Comparison of ENCODE assay signal across 14 cellular contexts in genomic region chr7:24966802-24967201, GRCh38. TPM values are rescaled to one million over a fixed set of nuclear protein-coding genes. Genes with fewer than 3 reads are reported as not detected.
A peak's percentile ranks its signal among the peaks of the same experiment; 100 is the strongest.
DNase-seq lines count a peak whose midpoint lies in the region; ATAC-seq and TF ChIP-seq lines count a peak whose summit lies in the region.
"Had no signal": no experiment of that assay in that cellular context is flagged by ENCODE, and none has a peak within 500 bp of the region (broad histone marks: within the 10 kb centered on the region; RNA-seq: fewer than 3 reads in every experiment).

No MANE protein-coding gene starts in this region.

- H3K27me3 ChIP-seq in fibroblast of lung (ENCODE audit: control insufficient read depth, insufficient read depth, low read length): no peaks in the 10 kb centered on the region

- peaks cover 19% of the 10 kb centered on the region for H3K4me1 ChIP-seq in fibroblast of lung (ENCODE audit: control insufficient read depth, extremely low read depth, insufficient read depth, low read length)

- H4K20me1 ChIP-seq in fibroblast of lung (ENCODE audit: control insufficient read depth, extremely low read depth, insufficient read depth, low read length): no peaks in the 10 kb centered on the region

- no peaks in the 10 kb centered on the region for H3K9me3 ChIP-seq in fibroblast of lung (ENCODE audit: control insufficient read depth, insufficient read depth, low read depth, low read length)

- no peak overlapping the region for H3K4me3 ChIP-seq in fibroblast of lung (replicated peaks in 1 of 4; ENCODE audit: control extremely low read depth in 1 of 4, insufficient read depth in 1 of 4, low read depth in 3 of 4, low read length in 4 of 4)

- no peak for TF ChIP-seq CTCF in 22Rv1 (IDR thresholded peaks at IDR 0.05)
- TF ChIP-seq CTCF in WTC11 (IDR thresholded peaks at IDR 0.05): no peak
- TF ChIP-seq CTCF in fibroblast of lung (conservative IDR thresholded peaks at IDR 0.05 in 1 of 2, IDR thresholded peaks at IDR 0.05 in 1 of 2; ENCODE audit: low read depth in 1 of 2, low read length in 2 of 2): no peak

- no peaks in the 10 kb centered on the region for H3K36me3 ChIP-seq in fibroblast of lung (ENCODE audit: control insufficient read depth, insufficient read depth, low read length)

- H3K4me1 Mint-ChIP-seq in WTC11: peaks cover 45% of the 10 kb centered on the region

- no peaks in the 10 kb centered on the region for H3K36me3 Mint-ChIP-seq in WTC11

- ATAC-seq in WTC11: no peak
- no peak for ATAC-seq in HG03342 (IDR thresholded peaks at IDR 0.05; ENCODE audit: unreplicated experiment)

- 0 out of 2 replicates have a peak overlapping the region, but pooled peaks have one; percentile 27 for H3K27ac Mint-ChIP-seq in WTC11

- peak; percentile 41 for DNase-seq in ELR (ENCODE audit: low read depth)
- no peak for DNase-seq in WTC11 (ENCODE audit: low spot score)
- peak; percentile 36 to 51 for DNase-seq in fibroblast of lung (ENCODE audit: low read depth in 2 of 2)
- DNase-seq in COLO668 (lab: John Stamatoyannopoulos, UW; ENCODE audit: unreplicated experiment): no peak
- DNase-seq in retina: no peak
- no peak for DNase-seq in DMS114 treated with DMSO at 0.1 percent for 48 hours (lab: John Stamatoyannopoulos, UW; ENCODE audit: unreplicated experiment)
- DNase-seq: amniotic stem cell; foreskin melanocyte; GF-D8; NCI-H1092 treated with DMSO at 0.1 percent for 48 hours; NCI-H2227 treated with DMSO at 0.1 percent for 48 hours; stimulated activated CD4-positive, alpha-beta T cell treated with anti-CD3 and anti-CD28 coated beads, Interleukin-4, amount 100 ng/mL, for 24 hours had no signal

- no peaks in the 10 kb centered on the region for H3K27me3 Mint-ChIP-seq in WTC11 (ENCODE audit: low read depth)

- H3K4me2 ChIP-seq in fibroblast of lung (ENCODE audit: extremely low read depth, insufficient read depth, low read length): no peak overlapping the region

- POLR2A ChIA-PET in WTC11 (lab: Charles Lee): no interaction called here

- H3K9me3 Mint-ChIP-seq in WTC11: no peaks in the 10 kb centered on the region

- H3K4me3 Mint-ChIP-seq in WTC11: no peak overlapping the region

- no peak overlapping the region for H3K9ac ChIP-seq in fibroblast of lung (ENCODE audit: insufficient read depth, low read length)

- CTCF ChIA-PET in WTC11 (lab: Charles Lee): interaction anchor here (1.2 kb wide), 1 partner anchor 13 kb away, joined by 3 read pairs; the partner anchor contains the start of gene OSBPL3

- H3K27ac ChIP-seq in 22Rv1: peak overlapping the region; percentile 44
- no peak overlapping the region for H3K27ac ChIP-seq in fibroblast of lung (ENCODE audit: insufficient read depth, low read length)

- no peak overlapping the region for H2AFZ ChIP-seq in fibroblast of lung (ENCODE audit: low read length)

- peaks cover 85% of the 10 kb centered on the region for H3K79me2 ChIP-seq in fibroblast of lung (ENCODE audit: control insufficient read depth, insufficient read depth, low read length)

TF ChIP-seq in WTC11, 78 proteins besides CTCF, POLR2A, EP300 and RAD21:
- no peak for TF ChIP-seq MLX (CRISPR knock-in tag; IDR thresholded peaks at IDR 0.05)
- no peak for TF ChIP-seq ZBTB43 (CRISPR knock-in tag; IDR thresholded peaks at IDR 0.05)
- TF ChIP-seq FOXK1 (CRISPR knock-in tag; IDR thresholded peaks at IDR 0.05): no peak
- TF ChIP-seq GTF2I (CRISPR knock-in tag; conservative IDR thresholded peaks at IDR 0.05): no peak
- TF ChIP-seq NR1H2 (CRISPR knock-in tag; IDR thresholded peaks at IDR 0.05): no peak
- no peak for TF ChIP-seq USF2 (CRISPR knock-in tag; IDR thresholded peaks at IDR 0.05)
- TF ChIP-seq ZNF423 (CRISPR knock-in tag; IDR thresholded peaks at IDR 0.05): no peak
- no peak for TF ChIP-seq HMGA2 (CRISPR knock-in tag; IDR thresholded peaks at IDR 0.05)
- no peak for TF ChIP-seq CDX4 (CRISPR knock-in tag; IDR thresholded peaks at IDR 0.05; ENCODE audit: borderline replicate concordance)
- no peak for TF ChIP-seq ZSCAN18 (CRISPR knock-in tag; IDR thresholded peaks at IDR 0.05)
- TF ChIP-seq TEAD1 (CRISPR knock-in tag; IDR thresholded peaks at IDR 0.05): no peak
- TF ChIP-seq JAZF1 (CRISPR knock-in tag; IDR thresholded peaks at IDR 0.05): no peak

RNA-seq across cellular contexts. Expression of gene OSBPL3, which starts 13.2 kb away (rescaled TPM):
- total RNA-seq in WTC11 (2021) (16.0 to 20.2 TPM (median 17.1 TPM) in 3 replicates), fibroblast of lung (22.6 and 70.2 TPM in 2 replicates)
- polyA plus RNA-seq in fibroblast of lung: 22.7 and 38.2 TPM in 2 replicates
- 14.4 and 25.6 TPM in 2 replicates for polyA plus RNA-seq in fibroblast of lung (2012)
- 8.6 and 29.1 TPM in 2 replicates for polyA minus RNA-seq in fibroblast of lung (ENCODE audit: low replicate concordance)

Comparison
In these comparisons a context has a peak if more than half of its experiments do, and no peak if none do; other contexts are left out.
1. DNase-seq: peak in ELR (single experiment) and fibroblast of lung (2 of 2); none in WTC11 (single experiment), COLO668 (single experiment), retina (single experiment) and DMS114 treated with DMSO at 0.1 percent for 48 hours (single experiment).